ENCODE assay signal across 23 cellular contexts in the genomic region with DNA sequence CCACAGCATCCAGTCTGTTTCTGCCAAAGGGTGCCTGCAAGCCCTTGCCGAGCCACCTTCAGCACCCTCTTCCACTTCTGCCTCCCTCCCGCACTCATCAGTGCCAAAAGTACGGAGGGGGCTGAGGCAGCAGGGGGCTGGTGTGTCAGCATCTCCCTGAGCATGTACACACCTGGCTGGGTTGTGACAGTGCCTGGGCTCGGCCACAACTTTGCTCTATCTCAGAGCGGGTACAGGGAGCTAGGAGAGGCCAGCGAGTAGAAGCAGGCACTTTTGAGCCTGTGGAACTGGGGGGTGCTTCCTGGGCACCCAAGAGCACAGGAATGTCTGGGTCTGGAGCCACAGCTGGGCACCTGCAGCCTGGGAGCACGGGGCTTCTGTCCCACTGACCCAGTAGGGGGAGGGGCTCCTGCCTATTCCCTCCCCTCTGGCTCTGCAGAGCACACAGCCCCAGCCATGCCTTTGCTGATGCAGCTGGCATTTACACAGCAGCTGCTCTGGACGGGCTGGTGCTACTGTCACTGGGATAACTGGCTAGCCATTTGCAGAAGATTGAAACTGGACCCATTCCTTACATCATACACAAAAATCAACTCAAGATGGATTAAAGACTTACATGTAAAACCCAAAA.
"Had no signal": no experiment of that assay in that cellular context is flagged by ENCODE, and none has a peak within 500 bp of the region (broad histone marks: within the 10 kb centered on the region; RNA-seq: fewer than 3 reads in every experiment).

No MANE protein-coding gene starts in this region.

- H3K27me3 ChIP-seq: body of pancreas, colonic mucosa, esophagus muscularis mucosa, right atrium auricular region had no signal

- H3K36me3 Mint-ChIP-seq: activated naive CD8-positive, alpha-beta T cell; type B pancreatic cell had no signal

- ATAC-seq: activated CD8-positive, alpha-beta T cell treated with anti-CD3 and anti-CD28 coated beads, Interleukin-2, amount 10 ng/mL, durations not matched to agents 7 days and 5 days; activated T-cell treated with anti-CD3 and anti-CD28 coated beads, Interleukin-2, amount 50 U/mL, for 72 hours; body of pancreas had no signal

- H3K4me1 Mint-ChIP-seq: activated B cell treated with CpG ODN at 0.5 μM for 24 hours, nephron had no signal

- H3K27ac Mint-ChIP-seq: activated B cell treated with CpG ODN at 0.5 μM for 24 hours; activated CD8-positive, alpha-beta T cell treated with anti-CD3 and anti-CD28 coated beads, Interleukin-2, amount 10 ng/mL, durations not matched to agents 7 days and 5 days; activated naive CD8-positive, alpha-beta T cell; activated T-cell treated with anti-CD3 and anti-CD28 coated beads, Interleukin-2, amount 50 U/mL, for 72 hours; nephron; progenitor cell of endocrine pancreas; stimulated activated naive CD8-positive, alpha-beta T cell treated with anti-CD3 and anti-CD28 coated beads, Interleukin-15, Interleukin-2, amounts not matched to agents 100 ng/mL and 50 ng/mL, for 24 hours; type B pancreatic cell had no signal

- H3K4me3 ChIP-seq: body of pancreas, colonic mucosa, esophagus muscularis mucosa, right atrium auricular region, skin epidermis had no signal

- DNase-seq: activated B cell treated with CpG ODN at 0.5 μM for 24 hours; activated CD4-positive, alpha-beta T cell treated with anti-CD3 and anti-CD28 coated beads for 48 hours; activated CD8-positive, alpha-beta memory T cell treated with anti-CD3 and anti-CD28 coated beads, Interleukin-2, amount 50 U/mL, for 4 hours; activated CD8-positive, alpha-beta T cell treated with anti-CD3 and anti-CD28 coated beads, Interleukin-2, amount 10 ng/mL, durations not matched to agents 7 days and 5 days; activated gamma-delta T cell treated with Interleukin-2 at 50 U/mL for 16 hours; activated T-cell treated with anti-CD3 and anti-CD28 coated beads, Interleukin-2, amount 50 U/mL, for 72 hours; amniotic stem cell; body of pancreas; caudate nucleus; colonic mucosa; hippocampal formation; mesenchymal stem cell; occipital lobe; stimulated activated CD4-positive, alpha-beta T cell treated with anti-CD3 and anti-CD28 coated beads, Interleukin-4, amount 100 ng/mL, for 24 hours; T-helper 2 cell had no signal

- H3K36me3 ChIP-seq: colonic mucosa, esophagus muscularis mucosa, right atrium auricular region had no signal

- H3K27me3 Mint-ChIP-seq: activated B cell treated with CpG ODN at 0.5 μM for 24 hours; activated naive CD8-positive, alpha-beta T cell; stimulated activated naive CD8-positive, alpha-beta T cell treated with anti-CD3 and anti-CD28 coated beads, Interleukin-15, Interleukin-2, amounts not matched to agents 100 ng/mL and 50 ng/mL, for 24 hours had no signal

- H3K4me3 Mint-ChIP-seq: activated B cell treated with CpG ODN at 0.5 μM for 24 hours; activated CD8-positive, alpha-beta T cell treated with anti-CD3 and anti-CD28 coated beads, Interleukin-2, amount 10 ng/mL, durations not matched to agents 7 days and 5 days; activated naive CD8-positive, alpha-beta T cell; activated T-cell treated with anti-CD3 and anti-CD28 coated beads, Interleukin-2, amount 50 U/mL, for 72 hours; nephron; stimulated activated naive CD8-positive, alpha-beta T cell treated with anti-CD3 and anti-CD28 coated beads, Interleukin-15, Interleukin-2, amounts not matched to agents 100 ng/mL and 50 ng/mL, for 24 hours; type B pancreatic cell had no signal

- H3K9me3 Mint-ChIP-seq: type B pancreatic cell had no signal
